13 cellular contexts compared by ENCODE assay signal in genomic region chr19:1768248-1768647, GRCh38. TPM values are rescaled to one million over a fixed set of nuclear protein-coding genes. Genes with fewer than 3 reads are reported as not detected.
DNase-seq lines count a peak whose midpoint lies in the region; ATAC-seq and TF ChIP-seq lines count a peak whose summit lies in the region.
"Had no signal": no experiment of that assay in that cellular context is flagged by ENCODE, and none has a peak within 500 bp of the region (broad histone marks: within the 10 kb centered on the region; RNA-seq: fewer than 3 reads in every experiment).

No MANE protein-coding gene starts in this region.

- no peak overlapping the region for H2AFZ ChIP-seq in Loucy (ENCODE audit: low read length)
- no peak overlapping the region for H2AFZ ChIP-seq in neural progenitor cell (replicated peaks)
- H2AFZ ChIP-seq: parathyroid adenoma had no signal

- H3K4me1 ChIP-seq in Loucy (ENCODE audit: insufficient read depth, low read length, poor library complexity, severe bottlenecking): peaks cover 17% of the 10 kb centered on the region
- no peaks in the 10 kb centered on the region for H3K4me1 ChIP-seq in neural progenitor cell
- H3K4me1 ChIP-seq in uterus: no peaks in the 10 kb centered on the region
- H3K4me1 ChIP-seq: parathyroid adenoma had no signal

- H3K9me2 ChIP-seq in Loucy (replicated peaks; ENCODE audit: low read depth, low read length): no peaks in the 10 kb centered on the region

- H3K4me1 Mint-ChIP-seq in neural progenitor cell: peaks cover 7% of the 10 kb centered on the region
- H3K4me1 Mint-ChIP-seq: activated CD4-positive, alpha-beta memory T cell treated with anti-CD3 and anti-CD28 coated beads, Interleukin-2, amount 10 ng/mL, durations not matched to agents 7 days and 5 days had no signal

- DNase-seq in GM03348 (ENCODE audit: low spot score) (peak; percentile 53), choroid plexus epithelial cell (ENCODE audit: low read depth) (no peak), neural progenitor cell (ENCODE audit: low spot score) (peak; percentile 75), omental fat pad (ENCODE audit: low spot score) (no peak), uterus (no peak)
- no peak for DNase-seq in activated CD4-positive, CD25-positive, alpha-beta regulatory T cell (lab: John Stamatoyannopoulos, UW)
- DNase-seq: activated CD4-positive, alpha-beta memory T cell treated with anti-CD3 and anti-CD28 coated beads, Interleukin-2, amount 10 ng/mL, durations not matched to agents 7 days and 5 days; left cardiac atrium; stimulated activated CD4-positive, alpha-beta T cell treated with anti-CD3 and anti-CD28 coated beads, Interleukin-2, amount 100 ng/mL, for 48 hours had no signal

- H3K27me3 Mint-ChIP-seq in neural progenitor cell (ENCODE audit: insufficient read depth, low read depth): peaks cover 79% of the 10 kb centered on the region

- H3K4me3 ChIP-seq in Loucy (ENCODE audit: low read length, poor library complexity, severe bottlenecking) (no peak overlapping the region), choroid plexus epithelial cell (ENCODE audit: low read depth, low read length) (no peak overlapping the region), neural progenitor cell (no peak overlapping the region), uterus (no peak overlapping the region)
- H3K4me3 ChIP-seq: SK-N-MC had no signal

- H3K4me3 Mint-ChIP-seq in neural progenitor cell: no peak overlapping the region
- H3K4me3 Mint-ChIP-seq: activated CD4-positive, alpha-beta memory T cell treated with anti-CD3 and anti-CD28 coated beads, Interleukin-2, amount 10 ng/mL, durations not matched to agents 7 days and 5 days had no signal

- no peaks in the 10 kb centered on the region for H3K36me3 Mint-ChIP-seq in neural progenitor cell

- intact Hi-C loops in uterus (cut with DNase I; ENCODE audit: low total_unique reads): loop anchor here (10.0 kb wide), 2 partner anchors 57 to 223 kb away; no protein-coding TSS in a partner anchor

- H3K79me2 ChIP-seq in Loucy (ENCODE audit: insufficient read depth, low read length) (no peaks in the 10 kb centered on the region), neural progenitor cell (ENCODE audit: low read depth) (no peaks in the 10 kb centered on the region)
- H3K79me2 ChIP-seq: parathyroid adenoma had no signal

- H3F3A ChIP-seq in Loucy (ENCODE audit: low read depth) (no peaks in the 10 kb centered on the region), neural progenitor cell (ENCODE audit: low read depth) (no peaks in the 10 kb centered on the region)

- no peaks in the 10 kb centered on the region for H4K20me1 ChIP-seq in Loucy (ENCODE audit: insufficient read depth, low read length, poor library complexity, severe bottlenecking)
- H4K20me1 ChIP-seq in neural progenitor cell (ENCODE audit: low read depth): peaks cover 14% of the 10 kb centered on the region

- no peaks in the 10 kb centered on the region for H3K36me3 ChIP-seq in Loucy (ENCODE audit: insufficient read depth, low read length)
- H3K36me3 ChIP-seq in neural progenitor cell: no peaks in the 10 kb centered on the region
- H3K36me3 ChIP-seq in uterus: no peaks in the 10 kb centered on the region

- no peak for TF ChIP-seq POLR2A in uterus (IDR thresholded peaks at IDR 0.05)

- H3K4me2 ChIP-seq in Loucy (ENCODE audit: low read depth, low read length, poor library complexity, severe bottlenecking): no peak overlapping the region
- no peak overlapping the region for H3K4me2 ChIP-seq in neural progenitor cell

- H3K27ac ChIP-seq in neural progenitor cell (no peak overlapping the region), uterus (no peak overlapping the region)
- H3K27ac ChIP-seq: parathyroid adenoma, SK-N-MC had no signal

- H3K9ac ChIP-seq in Loucy (ENCODE audit: low read depth, low read length, poor library complexity, severe bottlenecking): no peak overlapping the region
- H3K9ac ChIP-seq in neural progenitor cell: no peak overlapping the region
- H3K9ac ChIP-seq: parathyroid adenoma had no signal

- H3K27ac Mint-ChIP-seq in neural progenitor cell: no peak overlapping the region
- H3K27ac Mint-ChIP-seq: activated CD4-positive, alpha-beta memory T cell treated with anti-CD3 and anti-CD28 coated beads, Interleukin-2, amount 10 ng/mL, durations not matched to agents 7 days and 5 days had no signal

- no peak for ATAC-seq in omental fat pad (ENCODE audit: low FRiP score)
- no peak for ATAC-seq in HG02571 (IDR thresholded peaks at IDR 0.05; ENCODE audit: unreplicated experiment)

- H3K9me3 ChIP-seq in Loucy (ENCODE audit: insufficient read depth, low read depth, low read length) (peaks cover 9% of the 10 kb centered on the region), neural progenitor cell (ENCODE audit: low read depth) (no peaks in the 10 kb centered on the region), uterus (peaks cover 0 to 8% of the 10 kb centered on the region in 2 donors)

- TF ChIP-seq CTCF in Loucy (conservative IDR thresholded peaks at IDR 0.05; ENCODE audit: low read length) (peak; percentile 41), choroid plexus epithelial cell (conservative IDR thresholded peaks at IDR 0.05; ENCODE audit: low read depth, low read length) (peak; percentile 49), neural progenitor cell (IDR thresholded peaks at IDR 0.05) (peak; percentile 53), omental fat pad (IDR thresholded peaks at IDR 0.05) (no peak), uterus (IDR thresholded peaks at IDR 0.05) (no peak)

- H3K9me3 Mint-ChIP-seq in neural progenitor cell: peaks cover 26% of the 10 kb centered on the region

- H3K27me3 ChIP-seq in Loucy (ENCODE audit: insufficient read depth, low read length, poor library complexity, severe bottlenecking): no peaks in the 10 kb centered on the region
- peaks cover 100% of the 10 kb centered on the region for H3K27me3 ChIP-seq in neural progenitor cell
- peaks cover 10 to 56% of the 10 kb centered on the region in 2 donors for H3K27me3 ChIP-seq in uterus

RNA-seq across cellular contexts. Expression of gene ONECUT3, which starts 14.9 kb away (rescaled TPM):
- 0.09 TPM in 1 of 2 replicates, not detected in the other for total RNA-seq in neural progenitor cell (ENCODE audit: low replicate concordance)
- not detected for total RNA-seq in omental fat pad
- total RNA-seq in uterus: not detected
- total RNA-seq: activated CD4-positive, alpha-beta memory T cell treated with anti-CD3 and anti-CD28 coated beads, Interleukin-2, amount 10 ng/mL, durations not matched to agents 7 days and 5 days; left cardiac atrium had no signal

RNA-seq across cellular contexts. Expression of gene ATP8B3, which starts 43.8 kb away (rescaled TPM):
- total RNA-seq in neural progenitor cell (ENCODE audit: low replicate concordance) (0.06 and 1.5 TPM in 2 replicates), omental fat pad (1 to 10 TPM in 3 of 4 donors, under 1 TPM in 1; 0.88 to 2.4 (median 1.9) TPM), uterus (1 to 10 TPM in 3 of 4 donors, not detected in 1; 1.0 to 3.3 (median 1.7) TPM)

Comparison
In these comparisons a context has a peak if more than half of its experiments do, and no peak if none do; other contexts are left out.
1. DNase-seq: peak in GM03348 (single experiment) and neural progenitor cell (single experiment); none in choroid plexus epithelial cell (single experiment), omental fat pad (single experiment), activated CD4-positive, CD25-positive, alpha-beta regulatory T cell (0 of 4) and uterus (0 of 2).
2. CTCF ChIP-seq: peak in Loucy (single experiment), choroid plexus epithelial cell (single experiment) and neural progenitor cell (single experiment); none in omental fat pad (0 of 3) and uterus (0 of 4).